9 cellular contexts compared by ENCODE assay signal in genomic region chr10:35387768-35388167, GRCh38. TPM values are rescaled to one million over a fixed set of nuclear protein-coding genes. Genes with fewer than 3 reads are reported as not detected.
A peak's percentile ranks its signal among the peaks of the same experiment; 100 is the strongest.
DNase-seq lines count a peak whose midpoint lies in the region; ATAC-seq, FAIRE-seq and TF ChIP-seq lines count a peak whose summit lies in the region.
"Had no signal": no experiment of that assay in that cellular context is flagged by ENCODE, and none has a peak within 500 bp of the region (broad histone marks: within the 10 kb centered on the region; RNA-seq: fewer than 3 reads in every experiment).

No MANE protein-coding gene starts in this region.

- ATAC-seq in HG03095 (IDR thresholded peaks at IDR 0.05; ENCODE audit: unreplicated experiment): peak; percentile 95

- H3K27ac Mint-ChIP-seq in brain: peak overlapping the region in 3 of 5 experiments; percentile 68 to 92 (median 89)

- H3K27me3 ChIP-seq in left ventricle myocardium inferior (ENCODE audit: low read depth): no peaks in the 10 kb centered on the region
- no peaks in the 10 kb centered on the region for H3K27me3 ChIP-seq in right atrium auricular region

- H3K4me1 ChIP-seq in left ventricle myocardium inferior: peaks cover 98% of the 10 kb centered on the region
- peaks cover 0 to 65% of the 10 kb centered on the region in 2 donors for H3K4me1 ChIP-seq in right atrium auricular region

- H3K36me3 ChIP-seq in left ventricle myocardium inferior: peaks cover 4% of the 10 kb centered on the region
- no peaks in the 10 kb centered on the region for H3K36me3 ChIP-seq in right atrium auricular region

- peak; percentile 5 for FAIRE-seq in urothelium cell line (lab: Jason Lieb, UNC)

- intact Hi-C loops in left ventricle myocardium inferior (cut with micrococcal nuclease): no loop called here

- H3K4me3 Mint-ChIP-seq in brain: peak overlapping the region in 1 of 5 experiments; percentile 22

- peaks cover 78% of the 10 kb centered on the region for H3K4me1 Mint-ChIP-seq in brain

- H3K9me3 ChIP-seq in left ventricle myocardium inferior (replicated peaks) (peaks cover 20% of the 10 kb centered on the region), right atrium auricular region (peaks cover 0 to 9% of the 10 kb centered on the region in 2 donors)

- TF ChIP-seq CTCF in left ventricle myocardium inferior (IDR thresholded peaks at IDR 0.05; ENCODE audit: borderline replicate concordance): no peak
- no peak for TF ChIP-seq CTCF in right atrium auricular region (IDR thresholded peaks at IDR 0.05)
- TF ChIP-seq CTCF in brain (conservative IDR thresholded peaks at IDR 0.05): no peak

- peaks cover 66% of the 10 kb centered on the region for H3K36me3 Mint-ChIP-seq in brain

- peak overlapping the region; percentile 85 for H3K27ac ChIP-seq in left ventricle myocardium inferior (replicated peaks)
- H3K27ac ChIP-seq in right atrium auricular region: peak overlapping the region in 1 of 2 donors; percentile 23

- H3K9me3 Mint-ChIP-seq in brain: peaks cover 11 to 38% (median 24%) of the 10 kb centered on the region in 5 experiments

- DNase-seq in left ventricle myocardium inferior: no peak
- DNase-seq in right atrium auricular region (ENCODE audit: low spot score): no peak
- DNase-seq in urothelium cell line (ENCODE audit: low spot score): no peak
- no peak for DNase-seq in COR-L47 (lab: John Stamatoyannopoulos, UW)
- no peak for DNase-seq in GOT3 (lab: John Stamatoyannopoulos, UW)
- DNase-seq in amniotic stem cell (lab: John Stamatoyannopoulos, UW): no peak
- DNase-seq: H7 had no signal

- no peak overlapping the region for H3K4me3 ChIP-seq in left ventricle myocardium inferior
- no peak overlapping the region for H3K4me3 ChIP-seq in right atrium auricular region

- H3K27me3 Mint-ChIP-seq in brain: no peaks in the 10 kb centered on the region

RNA-seq across cellular contexts. Expression of gene CCNY, which starts 51.5 kb away (rescaled TPM):
- total RNA-seq in left ventricle myocardium inferior: 81.1 TPM
- total RNA-seq in right atrium auricular region: 10 to 100 TPM; 35.6 to 58.1 TPM
- polyA plus RNA-seq in brain (ENCODE audit: insufficient read depth, low read depth, low replicate concordance): 62.1 TPM
